Comparison of ENCODE assay signal across 8 cellular contexts in genomic region chr17:82917656-82918345, GRCh38.
DNase-seq lines count a peak whose midpoint lies in the region; ATAC-seq lines count a peak whose summit lies in the region.

No MANE protein-coding gene starts in this region.

- H3K79me2 ChIP-seq in Karpas-422 (ENCODE audit: low read length): no peaks in the 10 kb centered on the region

- no peak overlapping the region for H3K4me3 Mint-ChIP-seq in CD4-positive, CD25-positive, alpha-beta regulatory T cell
- H3K4me3 Mint-ChIP-seq in naive thymus-derived CD4-positive, alpha-beta T cell: no peak overlapping the region

- H3K27ac Mint-ChIP-seq in CD4-positive, CD25-positive, alpha-beta regulatory T cell: no peak overlapping the region
- H3K27ac Mint-ChIP-seq in naive thymus-derived CD4-positive, alpha-beta T cell: no peak overlapping the region

- peaks cover 13% of the 10 kb centered on the region for H3K36me3 ChIP-seq in CD4-positive, CD25-positive, alpha-beta regulatory T cell (ENCODE audit: control insufficient read depth, insufficient read depth, low read length)
- no peaks in the 10 kb centered on the region for H3K36me3 ChIP-seq in adipocyte (ENCODE audit: control insufficient read depth, insufficient read depth, low read length, severe bottlenecking)
- H3K36me3 ChIP-seq in naive thymus-derived CD4-positive, alpha-beta T cell (ENCODE audit: control insufficient read depth in 2 of 3, insufficient read depth in 3 of 3, low read length in 3 of 3): peaks cover 0 to 39% (median 0%) of the 10 kb centered on the region in 3 experiments
- no peaks in the 10 kb centered on the region for H3K36me3 ChIP-seq in Karpas-422 (ENCODE audit: insufficient read depth, low read length)

- intact Hi-C loops in naive thymus-derived CD4-positive, alpha-beta T cell (cut with micrococcal nuclease): loop anchor here (1.0 kb wide), 1 partner anchor 136 kb away; no protein-coding TSS in a partner anchor

- no peaks in the 10 kb centered on the region for H3K27me3 Mint-ChIP-seq in CD4-positive, CD25-positive, alpha-beta regulatory T cell
- no peaks in the 10 kb centered on the region for H3K27me3 Mint-ChIP-seq in naive thymus-derived CD4-positive, alpha-beta T cell

- H3K9me2 ChIP-seq in Karpas-422 (replicated peaks; ENCODE audit: insufficient read depth, low read length): no peaks in the 10 kb centered on the region

- no peaks in the 10 kb centered on the region for H3K9me3 Mint-ChIP-seq in CD4-positive, CD25-positive, alpha-beta regulatory T cell
- no peaks in the 10 kb centered on the region for H3K9me3 Mint-ChIP-seq in naive thymus-derived CD4-positive, alpha-beta T cell

- H3K4me1 ChIP-seq in CD4-positive, CD25-positive, alpha-beta regulatory T cell (ENCODE audit: control insufficient read depth, insufficient read depth, low read length, poor library complexity, severe bottlenecking): no peaks in the 10 kb centered on the region
- H3K4me1 ChIP-seq in adipocyte (ENCODE audit: control insufficient read depth, insufficient read depth, low read length): peaks cover 13% of the 10 kb centered on the region
- H3K4me1 ChIP-seq in naive thymus-derived CD4-positive, alpha-beta T cell (ENCODE audit: control insufficient read depth in 2 of 2, insufficient read depth in 2 of 2, low read length in 2 of 2): no peaks in the 10 kb centered on the region
- no peaks in the 10 kb centered on the region for H3K4me1 ChIP-seq in Karpas-422 (ENCODE audit: low read length)

- H3K4me3 ChIP-seq in CD4-positive, CD25-positive, alpha-beta regulatory T cell (ENCODE audit: low read depth, low read length): no peak overlapping the region
- H3K4me3 ChIP-seq in adipocyte (ENCODE audit: low read length): no peak overlapping the region
- no peak overlapping the region for H3K4me3 ChIP-seq in naive thymus-derived CD4-positive, alpha-beta T cell (ENCODE audit: low read length)
- no peak overlapping the region for H3K4me3 ChIP-seq in Karpas-422 (ENCODE audit: low read length)

- CTCF ChIA-PET in naive thymus-derived CD4-positive, alpha-beta T cell (lab: Charles Lee): interaction anchor here (0.7 to 1.6 kb wide), 6 partner anchors 21 to 146 kb away, joined by 3 to 8 read pairs (median 4); no protein-coding TSS in a partner anchor

- ATAC-seq in CD4-positive, CD25-positive, alpha-beta regulatory T cell (ENCODE audit: low read depth in 2 of 2): peak in 1 of 2 donors; percentile 53
- ATAC-seq in naive thymus-derived CD4-positive, alpha-beta T cell: peak; percentile 42
- no peak for ATAC-seq in HG03342 (IDR thresholded peaks at IDR 0.05; ENCODE audit: unreplicated experiment)

- peaks cover 27% of the 10 kb centered on the region for H3K36me3 Mint-ChIP-seq in CD4-positive, CD25-positive, alpha-beta regulatory T cell
- H3K36me3 Mint-ChIP-seq in naive thymus-derived CD4-positive, alpha-beta T cell: peaks cover 4 to 41% (median 12%) of the 10 kb centered on the region in 5 donors

- no peaks in the 10 kb centered on the region for H3K9me3 ChIP-seq in CD4-positive, CD25-positive, alpha-beta regulatory T cell (ENCODE audit: control insufficient read depth in 2 of 2, low read length in 2 of 2)
- H3K9me3 ChIP-seq in adipocyte (ENCODE audit: control insufficient read depth, low read length): no peaks in the 10 kb centered on the region
- H3K9me3 ChIP-seq in naive thymus-derived CD4-positive, alpha-beta T cell (ENCODE audit: control insufficient read depth in 2 of 3, low read length in 3 of 3): no peaks in the 10 kb centered on the region
- H3K9me3 ChIP-seq in Karpas-422 (ENCODE audit: low read length): no peaks in the 10 kb centered on the region

- peaks cover 3 to 7% (median 5%) of the 10 kb centered on the region in 4 donors for H3K4me1 Mint-ChIP-seq in CD4-positive, CD25-positive, alpha-beta regulatory T cell
- H3K4me1 Mint-ChIP-seq in naive thymus-derived CD4-positive, alpha-beta T cell: peaks cover 0 to 11% (median 7%) of the 10 kb centered on the region in 7 donors

- POLR2A ChIA-PET in naive thymus-derived CD4-positive, alpha-beta T cell (lab: Charles Lee): interaction anchor here (0.6 to 0.7 kb wide), 2 partner anchors 72 to 136 kb away, joined by 3 to 6 read pairs; no protein-coding TSS in a partner anchor

- no peaks in the 10 kb centered on the region for H4K20me1 ChIP-seq in Karpas-422 (ENCODE audit: insufficient read depth, low read depth, low read length)

- no peak overlapping the region for H3K27ac ChIP-seq in CD4-positive, CD25-positive, alpha-beta regulatory T cell (ENCODE audit: insufficient read depth, low read length, poor library complexity, severe bottlenecking)
- no peak overlapping the region for H3K27ac ChIP-seq in naive thymus-derived CD4-positive, alpha-beta T cell (ENCODE audit: low read depth, low read length)
- H3K27ac ChIP-seq in Karpas-422 (ENCODE audit: low read length): no peak overlapping the region

- H2AFZ ChIP-seq in Karpas-422 (ENCODE audit: low read length): no peak overlapping the region

- no peak overlapping the region for H3K4me2 ChIP-seq in Karpas-422 (ENCODE audit: low read depth, low read length, poor library complexity, severe bottlenecking)

- peak in 2 of 3 donors; percentile 22 to 35 for DNase-seq in CD4-positive, CD25-positive, alpha-beta regulatory T cell
- DNase-seq in Kasumi-1 (lab: John Stamatoyannopoulos, UW) (peak; percentile 39 to 45), adipocyte (ENCODE audit: low read depth) (peak; percentile 7), NCI-H345 treated with DMSO at 0.1 percent for 48 hours (lab: John Stamatoyannopoulos, UW; ENCODE audit: unreplicated experiment) (no peak), Karpas-422 (no peak), cerebellar cortex (ENCODE audit: low spot score) (no peak)
- peak in 3 of 9 donors; percentile 21 to 32 (median 28) for DNase-seq in naive thymus-derived CD4-positive, alpha-beta T cell

- peak overlapping the region; percentile 11 for H3K9ac ChIP-seq in adipocyte (ENCODE audit: low read length)
- H3K9ac ChIP-seq in Karpas-422 (ENCODE audit: low read length): no peak overlapping the region

- no peaks in the 10 kb centered on the region for H3K27me3 ChIP-seq in CD4-positive, CD25-positive, alpha-beta regulatory T cell (ENCODE audit: control insufficient read depth, insufficient read depth, low read length)
- H3K27me3 ChIP-seq in adipocyte (replicated peaks; ENCODE audit: control insufficient read depth, insufficient read depth, low read length) (no peaks in the 10 kb centered on the region), Karpas-422 (ENCODE audit: low read length) (no peaks in the 10 kb centered on the region)
- no peaks in the 10 kb centered on the region for H3K27me3 ChIP-seq in naive thymus-derived CD4-positive, alpha-beta T cell (ENCODE audit: control insufficient read depth in 2 of 2, insufficient read depth in 2 of 2, low read length in 2 of 2)

Comparison
In these comparisons a context has a peak if more than half of its experiments do, and no peak if none do; other contexts are left out.
1. DNase-seq: peak in CD4-positive, CD25-positive, alpha-beta regulatory T cell (2 of 3), Kasumi-1 (2 of 2) and adipocyte (single experiment); none in NCI-H345 treated with DMSO at 0.1 percent for 48 hours (single experiment), Karpas-422 (single experiment) and cerebellar cortex (single experiment).